20 cellular contexts compared by ENCODE assay signal in genomic region chr19:5121286-5122120, GRCh38.
DNase-seq lines count a peak whose midpoint lies in the region; ATAC-seq and TF ChIP-seq lines count a peak whose summit lies in the region.
"Had no signal": no experiment of that assay in that cellular context is flagged by ENCODE, and none has a peak within 500 bp of the region (broad histone marks: within the 10 kb centered on the region; RNA-seq: fewer than 3 reads in every experiment).

No MANE protein-coding gene starts in this region.

- H3K9me3 Mint-ChIP-seq in GM23338 (peaks cover 2% of the 10 kb centered on the region), osteocyte (ENCODE audit: unreplicated experiment) (peaks cover under 1% of the 10 kb centered on the region)
- H3K9me3 Mint-ChIP-seq: activated naive CD4-positive, alpha-beta T cell treated with anti-CD3 and anti-CD28 coated beads for 36 hours; T-helper 2 cell treated with Interferon-gamma antibody and Interleukin-4, amounts not matched to agents 5 μg/mL and 100 μg/mL, for 36 hours had no signal

- no peak overlapping the region for H2AFZ ChIP-seq in GM23338

- TF ChIP-seq CTCF in GM23338 (conservative IDR thresholded peaks at IDR 0.05; ENCODE audit: low read depth in 2 of 2) (no peak), dorsolateral prefrontal cortex (IDR thresholded peaks at IDR 0.05 in 54 of 56, conservative IDR thresholded peaks at IDR 0.05 in 2 of 56; ENCODE audit: low read depth in 1 of 56, partially characterized antibody in 56 of 56) (no peak), osteocyte (IDR thresholded peaks at IDR 0.05) (no peak)

- intact Hi-C loops in dorsolateral prefrontal cortex (cut with DNase I): no loop called here

- H3K27ac Mint-ChIP-seq in GM23338 (peak overlapping the region; percentile 76; the same call in 1 of the 2 replicates), osteocyte (ENCODE audit: unreplicated experiment) (peak overlapping the region; percentile 33)
- H3K27ac Mint-ChIP-seq: activated naive CD4-positive, alpha-beta T cell treated with anti-CD3 and anti-CD28 coated beads for 36 hours; T-helper 2 cell treated with Interferon-gamma antibody and Interleukin-4, amounts not matched to agents 5 μg/mL and 100 μg/mL, for 36 hours had no signal

- ATAC-seq in GM23338: no peak
- ATAC-seq in HG03469 (IDR thresholded peaks at IDR 0.05; ENCODE audit: unreplicated experiment): no peak
- no peak for ATAC-seq in GM21717 (IDR thresholded peaks at IDR 0.05; ENCODE audit: unreplicated experiment)
- ATAC-seq: body of pancreas, K562 had no signal

- DNase-seq in GM23338 (ENCODE audit: low spot score) (no peak), NT2/D1 (ENCODE audit: low read depth, low spot score) (no peak), dorsolateral prefrontal cortex (peak in 4 of 10 donors; percentile 50 to 65 (median 60)), osteocyte (ENCODE audit: extremely low spot score, unreplicated experiment) (no peak), Kasumi-1 (lab: John Stamatoyannopoulos, UW) (no peak)
- DNase-seq: activated CD8-positive, alpha-beta memory T cell treated with anti-CD3 and anti-CD28 coated beads, Interleukin-2, amount 50 U/mL, for 4 hours; activated naive CD4-positive, alpha-beta T cell treated with anti-CD3 and anti-CD28 coated beads for 36 hours; BE2C; body of pancreas; DMS79; NCI-H1048; NCI-H2081 treated with DMSO at 0.1 percent for 48 hours; NCI-H524 treated with DMSO at 0.1 percent for 48 hours; OCI-M1; right lobe of liver; SHP77 treated with DMSO at 0.1 percent for 48 hours had no signal

- H3K36me3 ChIP-seq in GM23338 (ENCODE audit: insufficient read depth) (no peaks in the 10 kb centered on the region; the same call in 1 of the 2 replicates), NT2/D1 (ENCODE audit: insufficient read depth, insufficient read length, low read length) (peaks cover 44% of the 10 kb centered on the region)

- H3F3A ChIP-seq in GM23338 (replicated peaks; ENCODE audit: low read depth): no peaks in the 10 kb centered on the region

- H4K20me1 ChIP-seq in GM23338 (replicated peaks; ENCODE audit: insufficient read depth): no peaks in the 10 kb centered on the region

- no peaks in the 10 kb centered on the region for H3K79me2 ChIP-seq in GM23338 (replicated peaks; ENCODE audit: insufficient read depth)

- H3K4me3 ChIP-seq in GM23338: no peak overlapping the region
- no peak overlapping the region for H3K4me3 ChIP-seq in NT2/D1 (ENCODE audit: insufficient read length, low read depth)
- no peak overlapping the region for H3K4me3 ChIP-seq in dorsolateral prefrontal cortex
- H3K4me3 ChIP-seq: body of pancreas, K562, right lobe of liver had no signal

- H3K9ac ChIP-seq in NT2/D1 (ENCODE audit: insufficient read length, low read depth): peak overlapping the region; percentile 8

- H3K4me1 Mint-ChIP-seq in GM23338 (peaks cover 40% of the 10 kb centered on the region), osteocyte (ENCODE audit: unreplicated experiment) (peaks cover 33% of the 10 kb centered on the region)

- peaks cover 17% of the 10 kb centered on the region for H3K27me3 Mint-ChIP-seq in GM23338 (ENCODE audit: insufficient read depth, low read depth, poor library complexity)
- H3K27me3 Mint-ChIP-seq in osteocyte (ENCODE audit: unreplicated experiment): no peaks in the 10 kb centered on the region

- H3K4me2 ChIP-seq in GM23338: no peak overlapping the region

- no peak overlapping the region for H3K27ac ChIP-seq in GM23338 (ENCODE audit: low read depth)
- peak overlapping the region in 51 of 59 donors; percentile 8 to 82 (median 51) for H3K27ac ChIP-seq in dorsolateral prefrontal cortex
- H3K27ac ChIP-seq: body of pancreas, right lobe of liver had no signal

- H3K9me3 ChIP-seq in NT2/D1 (ENCODE audit: insufficient read depth, low read length): no peaks in the 10 kb centered on the region
- H3K9me3 ChIP-seq: BE2C, body of pancreas, right lobe of liver had no signal

- H3K9me2 ChIP-seq in GM23338 (ENCODE audit: insufficient read depth): no peaks in the 10 kb centered on the region

- H3K4me3 Mint-ChIP-seq in GM23338 (no peak overlapping the region), osteocyte (ENCODE audit: unreplicated experiment) (no peak overlapping the region)
- H3K4me3 Mint-ChIP-seq: activated naive CD4-positive, alpha-beta T cell treated with anti-CD3 and anti-CD28 coated beads for 36 hours; T-helper 2 cell treated with Interferon-gamma antibody and Interleukin-4, amounts not matched to agents 5 μg/mL and 100 μg/mL, for 36 hours had no signal

- H3K36me3 Mint-ChIP-seq in GM23338 (ENCODE audit: low read depth) (peaks cover 14% of the 10 kb centered on the region), osteocyte (ENCODE audit: unreplicated experiment) (peaks cover 12% of the 10 kb centered on the region)

- H3K4me1 ChIP-seq in GM23338 (ENCODE audit: insufficient read depth) (peaks cover 22% of the 10 kb centered on the region), NT2/D1 (ENCODE audit: insufficient read depth, insufficient read length) (peaks cover 43% of the 10 kb centered on the region)
- H3K4me1 ChIP-seq: right lobe of liver had no signal

- H3K27me3 ChIP-seq in GM23338 (ENCODE audit: insufficient read depth) (no peaks in the 10 kb centered on the region), NT2/D1 (ENCODE audit: insufficient read depth, insufficient read length) (no peaks in the 10 kb centered on the region), dorsolateral prefrontal cortex (no peaks in the 10 kb centered on the region)
- H3K27me3 ChIP-seq: BE2C, body of pancreas, right lobe of liver had no signal

TF ChIP-seq in GM23338, 12 proteins besides CTCF, POLR2A, EP300 and RAD21 (continues in another document):
- TF ChIP-seq NANOG (IDR thresholded peaks at IDR 0.05; ENCODE audit: borderline replicate concordance) (no peak), ZNF331 (CRISPR knock-in tag; IDR thresholded peaks at IDR 0.05; ENCODE audit: low read depth) (no peak), ETS1 (IDR thresholded peaks at IDR 0.05) (no peak), REST (IDR thresholded peaks at IDR 0.05; ENCODE audit: unreplicated experiment) (no peak), JUNB (IDR thresholded peaks at IDR 0.05; ENCODE audit: unreplicated experiment) (no peak), STAT1 (IDR thresholded peaks at IDR 0.05; ENCODE audit: unreplicated experiment) (no peak)
